In genomic region chr3:134299888-134300206, GRCh38 we compare ENCODE assay signal across 23 cellular contexts. TPM values are rescaled to one million over a fixed set of nuclear protein-coding genes. Genes with fewer than 3 reads are reported as not detected.
DNase-seq lines count a peak whose midpoint lies in the region; ATAC-seq and TF ChIP-seq lines count a peak whose summit lies in the region.
"Had no signal": no experiment of that assay in that cellular context is flagged by ENCODE, and none has a peak within 500 bp of the region (broad histone marks: within the 10 kb centered on the region; RNA-seq: fewer than 3 reads in every experiment).

No MANE protein-coding gene starts in this region.

- intact Hi-C loops in MCF 10A (cut with micrococcal nuclease) (loop anchor here (1.0 kb wide), 2 partner anchors 87 to 103 kb away; no protein-coding TSS in a partner anchor), mammary epithelial cell (cut with micrococcal nuclease) (loop anchor here (1.0 to 10.0 kb wide), 5 partner anchors 87 to 455 kb away; no protein-coding TSS in a partner anchor), PC-9 (cut with micrococcal nuclease; ENCODE audit: unreplicated experiment) (loop anchor here (1.0 to 10.0 kb wide), 5 partner anchors 38 to 1575 kb away; partner anchors contain the start of gene NPHP3), head of caudate nucleus (cut with DNase I) (loop anchor here (10.0 kb wide), 1 partner anchor 145 kb away; no protein-coding TSS in a partner anchor)

- no peak overlapping the region for H2AFZ ChIP-seq in mammary epithelial cell (ENCODE audit: low read depth, low read length)
- H2AFZ ChIP-seq in PC-9, result no peak overlapping the region
- peak overlapping the region; percentile 70 for H2AFZ ChIP-seq in parathyroid adenoma

- 50% methylated on average over 1 of the region's 1 CpG for WGBS in mammary epithelial cell (ENCODE audit: low coverage, missing lambda C conversion rate)
- WGBS in endodermal cell (ENCODE audit: insufficient coverage in 1 of 2, insufficient read length in 1 of 2), 2 experiments, result 89 to 100% methylated on average over 1 of the region's 1 CpG

- H3K4me1 Mint-ChIP-seq in MCF 10A (ENCODE audit: insufficient read depth, unreplicated experiment) (peaks cover 15% of the 10 kb centered on the region), endodermal cell (peaks cover 9% of the 10 kb centered on the region)
- H3K4me1 Mint-ChIP-seq: activated CD4-positive, alpha-beta T cell treated with anti-CD3 and anti-CD28 coated beads for 36 hours; activated naive CD8-positive, alpha-beta T cell treated with anti-CD3 and anti-CD28 coated beads for 36 hours; CD4-positive, CD25-positive, alpha-beta regulatory T cell; IgD-negative memory B cell had no signal

- DNase-seq in MCF 10A (ENCODE audit: unreplicated experiment) (no peak), mammary epithelial cell (no peak), PC-9 (no peak), endodermal cell (no peak), head of caudate nucleus (no peak)
- DNase-seq in stimulated activated CD4-positive, alpha-beta T cell treated with anti-CD3 and anti-CD28 coated beads, Interleukin-15, amount 100 ng/mL, for 24 hours, result no peak
- DNase-seq: activated CD4-positive, alpha-beta T cell treated with anti-CD3 and anti-CD28 coated beads for 36 hours; activated effector memory CD4-positive, alpha-beta T cell treated with Interleukin-2 at 50 U/mL for 16 hours; activated naive CD8-positive, alpha-beta T cell treated with anti-CD3 and anti-CD28 coated beads for 36 hours; central memory CD4-positive, alpha-beta T cell; gastrocnemius medialis; GOT3; stimulated activated naive CD4-positive, alpha-beta T cell had no signal

- H3K4me2 ChIP-seq in mammary epithelial cell (ENCODE audit: insufficient read depth, low read depth, low read length) (no peak overlapping the region), PC-9 (no peak overlapping the region), parathyroid adenoma (ENCODE audit: low read length) (no peak overlapping the region)

- H3K27me3 Mint-ChIP-seq in MCF 10A (ENCODE audit: insufficient read depth, unreplicated experiment) (no peaks in the 10 kb centered on the region), endodermal cell (ENCODE audit: insufficient read depth) (no peaks in the 10 kb centered on the region)

- H3K4me3 ChIP-seq in mammary epithelial cell (replicated peaks in 1 of 3; ENCODE audit: insufficient read depth in 1 of 3, low read depth in 2 of 3, low read length in 3 of 3), result no peak overlapping the region
- no peak overlapping the region for H3K4me3 ChIP-seq in PC-9
- H3K4me3 ChIP-seq in endodermal cell (ENCODE audit: low read length), result no peak overlapping the region
- H3K4me3 ChIP-seq in parathyroid adenoma (ENCODE audit: low read depth, low read length), result no peak overlapping the region
- H3K4me3 ChIP-seq: ascending aorta, gastrocnemius medialis, mucosa of descending colon, testis had no signal

- H3K79me2 ChIP-seq in mammary epithelial cell (ENCODE audit: insufficient read depth, low read length) (no peaks in the 10 kb centered on the region), PC-9 (ENCODE audit: low read depth) (no peaks in the 10 kb centered on the region), parathyroid adenoma (no peaks in the 10 kb centered on the region)

- no peaks in the 10 kb centered on the region for H3K9me2 ChIP-seq in PC-9 (ENCODE audit: insufficient read depth)

- POLR2A ChIA-PET in MCF 10A (lab: Yijun Ruan, JAX), result interaction anchor here (0.6 to 2.0 kb wide), 2 partner anchors 50 to 88 kb away, joined by 3 to 8 read pairs; no protein-coding TSS in a partner anchor
- POLR2A ChIA-PET in PC-9 (lab: Charles Lee; ENCODE audit: unreplicated experiment), result interaction anchor here (0.6 kb wide), 1 partner anchor 88 kb away, joined by 3 read pairs; no protein-coding TSS in a partner anchor

- TF ChIP-seq CTCF in MCF 10A (IDR thresholded peaks at IDR 0.05; ENCODE audit: unreplicated experiment) (no peak), mammary epithelial cell (conservative IDR thresholded peaks at IDR 0.05 in 1 of 2, IDR thresholded peaks at IDR 0.05 in 1 of 2; ENCODE audit: extremely low read depth in 1 of 2, insufficient read depth in 1 of 2, low read depth in 1 of 2, low read length in 2 of 2) (no peak), PC-9 (conservative IDR thresholded peaks at IDR 0.05) (0 out of 2 replicates have a peak, but pooled peaks have one; percentile 12), endodermal cell (conservative IDR thresholded peaks at IDR 0.05) (peak; percentile 10), parathyroid adenoma (IDR thresholded peaks at IDR 0.05) (no peak)

- BruUV-seq in MCF 10A (replicated peaks; lab: Mats Ljungman, UMichigan) (no TSS peak), mammary epithelial cell (replicated peaks; lab: Mats Ljungman, UMichigan) (no TSS peak), PC-9 (replicated peaks; lab: Mats Ljungman, UMichigan) (no TSS peak)

- dilution Hi-C loops in mammary epithelial cell (cut with HindIII; ENCODE audit: low sequenced_read_pairs), result no loop called here

- H3K27ac Mint-ChIP-seq in MCF 10A (ENCODE audit: low read depth, unreplicated experiment) (peak overlapping the region; percentile 73), endodermal cell (no peak overlapping the region)
- H3K27ac Mint-ChIP-seq: activated CD4-positive, alpha-beta T cell treated with anti-CD3 and anti-CD28 coated beads for 36 hours; activated naive CD8-positive, alpha-beta T cell treated with anti-CD3 and anti-CD28 coated beads for 36 hours; dendritic cell treated with granulocyte-macrophage colony-stimulating factor and Interleukin-4, amounts not matched to agents 40 ng/mL and 50 ng/mL, for 4 days; IgD-negative memory B cell; T-helper 2 cell treated with Interferon-gamma antibody and Interleukin-4, amounts not matched to agents 5 μg/mL and 100 μg/mL, for 36 hours had no signal

- H3K9me3 ChIP-seq in mammary epithelial cell (replicated peaks; ENCODE audit: insufficient read depth, low read length) (no peaks in the 10 kb centered on the region), PC-9 (ENCODE audit: insufficient read depth, low read depth) (no peaks in the 10 kb centered on the region), endodermal cell (ENCODE audit: control insufficient read depth, low read length) (peaks cover 10% of the 10 kb centered on the region), parathyroid adenoma (ENCODE audit: control insufficient read depth, low read length) (no peaks in the 10 kb centered on the region)
- H3K9me3 ChIP-seq: ascending aorta, gastrocnemius medialis, mucosa of descending colon, testis had no signal

- H3K36me3 Mint-ChIP-seq in MCF 10A (ENCODE audit: insufficient read depth, unreplicated experiment), result no peaks in the 10 kb centered on the region
- no peaks in the 10 kb centered on the region for H3K36me3 Mint-ChIP-seq in endodermal cell (ENCODE audit: low read depth)
- H3K36me3 Mint-ChIP-seq: activated naive CD8-positive, alpha-beta T cell treated with anti-CD3 and anti-CD28 coated beads for 36 hours; CD4-positive, CD25-positive, alpha-beta regulatory T cell; IgD-negative memory B cell had no signal

- H3K36me3 ChIP-seq in mammary epithelial cell (ENCODE audit: insufficient read depth, low read length) (no peaks in the 10 kb centered on the region), PC-9 (ENCODE audit: low read depth) (no peaks in the 10 kb centered on the region), endodermal cell (ENCODE audit: control insufficient read depth, insufficient read depth, low read length) (no peaks in the 10 kb centered on the region), parathyroid adenoma (ENCODE audit: control insufficient read depth, insufficient read depth, low read length) (no peaks in the 10 kb centered on the region)
- H3K36me3 ChIP-seq: ascending aorta, gastrocnemius medialis had no signal

- CTCF ChIA-PET in MCF 10A (lab: Yijun Ruan, JAX), result interaction anchor here (0.6 to 13.0 kb wide), 21 partner anchors 9 to 371 kb away, joined by 3 to 224 read pairs (median 3); partner anchors contain the start of gene RYK
- CTCF ChIA-PET in mammary epithelial cell (lab: Charles Lee; ENCODE audit: low non-redundant PET), result interaction anchor here (0.7 kb wide), 1 partner anchor 160 kb away, joined by 4 read pairs; no protein-coding TSS in a partner anchor
- CTCF ChIA-PET in PC-9 (lab: Charles Lee), result interaction anchor here (0.5 to 1.7 kb wide), 5 partner anchors 30 to 1569 kb away, joined by 3 to 12 read pairs (median 6); no protein-coding TSS in a partner anchor

- no peaks in the 10 kb centered on the region for H3K9me3 Mint-ChIP-seq in MCF 10A (ENCODE audit: unreplicated experiment)
- H3K9me3 Mint-ChIP-seq in endodermal cell, result peaks cover 7% of the 10 kb centered on the region

- no peak overlapping the region for H3K4me3 Mint-ChIP-seq in MCF 10A (ENCODE audit: unreplicated experiment)
- no peak overlapping the region for H3K4me3 Mint-ChIP-seq in endodermal cell
- H3K4me3 Mint-ChIP-seq: activated CD4-positive, alpha-beta T cell treated with anti-CD3 and anti-CD28 coated beads for 36 hours; activated naive CD8-positive, alpha-beta T cell treated with anti-CD3 and anti-CD28 coated beads for 36 hours; CD4-positive, CD25-positive, alpha-beta regulatory T cell; dendritic cell treated with granulocyte-macrophage colony-stimulating factor and Interleukin-4, amounts not matched to agents 40 ng/mL and 50 ng/mL, for 4 days; IgD-negative memory B cell; T-helper 2 cell treated with Interferon-gamma antibody and Interleukin-4, amounts not matched to agents 5 μg/mL and 100 μg/mL, for 36 hours had no signal

- in situ Hi-C loops in mammary epithelial cell (cut with MboI; ENCODE audit: low sequenced_read_pairs in 2 of 2), result loop anchor here (5.0 to 25.0 kb wide), 3 partner anchors 85 to 363 kb away; no protein-coding TSS in a partner anchor

- no peak overlapping the region for H3K9ac ChIP-seq in mammary epithelial cell (ENCODE audit: insufficient read depth, low read length)
- no peak overlapping the region for H3K9ac ChIP-seq in endodermal cell (ENCODE audit: extremely low read depth, low read length, poor library complexity, severe bottlenecking)
- H3K9ac ChIP-seq in parathyroid adenoma, result no peak overlapping the region

- peaks cover 3% of the 10 kb centered on the region for H3K4me1 ChIP-seq in mammary epithelial cell (ENCODE audit: insufficient read depth, low read length)
- H3K4me1 ChIP-seq in PC-9 (replicated peaks; ENCODE audit: insufficient read depth), result no peaks in the 10 kb centered on the region
- H3K4me1 ChIP-seq in endodermal cell (ENCODE audit: control insufficient read depth, insufficient read depth, low read length), result no peaks in the 10 kb centered on the region
- no peaks in the 10 kb centered on the region for H3K4me1 ChIP-seq in parathyroid adenoma
- H3K4me1 ChIP-seq: ascending aorta, gastrocnemius medialis, testis had no signal

- H4K20me1 ChIP-seq in mammary epithelial cell (ENCODE audit: insufficient read depth, low read length) (no peaks in the 10 kb centered on the region), PC-9 (ENCODE audit: insufficient read depth) (no peaks in the 10 kb centered on the region)

- no peak for ATAC-seq in HG03442 (IDR thresholded peaks at IDR 0.05; ENCODE audit: unreplicated experiment)
- ATAC-seq: activated CD4-positive, alpha-beta T cell treated with anti-CD3 and anti-CD28 coated beads for 36 hours had no signal

- no peaks in the 10 kb centered on the region for H3K27me3 ChIP-seq in mammary epithelial cell (ENCODE audit: insufficient read depth, low read length)
- H3K27me3 ChIP-seq in PC-9 (ENCODE audit: insufficient read depth, low read depth), result no peaks in the 10 kb centered on the region
- no peaks in the 10 kb centered on the region for H3K27me3 ChIP-seq in endodermal cell (ENCODE audit: control insufficient read depth, insufficient read depth, low read length, poor library complexity, severe bottlenecking)
- H3K27me3 ChIP-seq in parathyroid adenoma (ENCODE audit: control insufficient read depth, insufficient read depth, low read length), result no peaks in the 10 kb centered on the region
- H3K27me3 ChIP-seq: ascending aorta, gastrocnemius medialis, testis had no signal

- no peaks in the 10 kb centered on the region for H3F3A ChIP-seq in PC-9 (ENCODE audit: insufficient read depth, low read depth)

- H3K27ac ChIP-seq in mammary epithelial cell (ENCODE audit: insufficient read depth, low read depth, low read length), result no peak overlapping the region
- no peak overlapping the region for H3K27ac ChIP-seq in PC-9
- H3K27ac ChIP-seq in endodermal cell (ENCODE audit: low read depth, low read length), result peak overlapping the region; percentile 11
- H3K27ac ChIP-seq in parathyroid adenoma, result no peak overlapping the region
- H3K27ac ChIP-seq: 22Rv1, ascending aorta, gastrocnemius medialis, testis had no signal

RNA-seq across cellular contexts. Expression of gene RYK, which starts 49.2 kb away (rescaled TPM):
- total RNA-seq in MCF 10A (2022) (76.1 and 79.8 TPM in 2 replicates), mammary epithelial cell (100 to 1,000 TPM in 1 of 2 donors, 10 to 100 TPM in 1; 76.3 to 171 TPM), PC-9 (2021) (74.6 and 93.7 TPM in 2 replicates), endodermal cell (10 to 100 TPM; 79.2 to 85.5 TPM)
- polyA plus RNA-seq in mammary epithelial cell, result 49.6 TPM
- 117 TPM for polyA minus RNA-seq in mammary epithelial cell
- 70.3 TPM for polyA plus RNA-seq in endodermal cell (2013, experiment 1 of 2)
- polyA plus RNA-seq in endodermal cell (2013, experiment 2 of 2), result 63.3 TPM

Comparison
In these comparisons a context has a peak if more than half of its experiments do, and no peak if none do; other contexts are left out.
1. CTCF ChIP-seq: peak in PC-9 (single experiment) and endodermal cell (single experiment); none in MCF 10A (single experiment), mammary epithelial cell (0 of 2) and parathyroid adenoma (single experiment).